Comparison of ENCODE assay signal across 11 cellular contexts in the genomic region with DNA sequence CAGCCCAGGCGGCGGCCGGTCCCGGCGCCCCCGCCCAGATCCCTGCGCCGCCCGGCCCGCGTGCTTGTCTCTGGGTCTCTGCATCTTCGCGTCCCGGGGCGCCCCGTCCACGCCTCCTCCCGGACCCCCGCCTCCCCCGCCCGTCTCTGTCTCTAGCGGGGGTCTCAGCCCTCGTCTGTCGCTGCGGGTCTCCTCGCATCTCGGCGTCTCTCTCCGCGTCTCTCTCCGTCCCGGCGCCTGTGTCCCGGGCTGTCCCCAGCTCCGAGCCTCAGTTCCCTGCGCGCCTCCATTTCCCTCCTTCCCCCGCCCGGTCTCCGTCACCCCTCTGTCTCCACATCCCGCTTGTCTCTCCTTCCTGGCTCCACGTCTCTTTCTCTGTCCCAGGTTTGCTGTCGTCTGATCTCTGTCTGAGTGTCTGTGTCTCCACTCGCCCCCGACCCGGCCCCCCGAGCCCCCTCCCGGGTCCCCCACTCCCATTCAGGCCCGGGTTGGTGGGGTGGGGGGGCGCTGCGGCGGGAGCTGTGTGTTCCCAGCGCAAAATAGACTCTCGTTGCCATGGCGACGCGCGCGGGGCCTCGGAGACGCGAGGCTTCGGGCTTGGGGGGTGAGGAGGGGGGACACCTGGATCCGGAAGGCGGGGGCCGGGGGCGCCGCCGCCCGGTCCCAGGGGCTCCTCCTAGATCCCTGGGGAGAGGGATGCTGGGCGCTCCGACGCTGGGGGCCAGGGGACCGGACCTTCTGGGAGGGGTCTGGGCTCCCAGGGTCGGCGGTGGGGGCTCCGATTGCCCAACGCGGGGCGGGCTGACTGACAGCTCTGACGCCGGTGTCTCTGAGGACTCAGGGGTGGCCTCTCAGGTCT. TPM values are rescaled to one million over a fixed set of nuclear protein-coding genes. Genes with fewer than 3 reads are reported as not detected.
A peak's percentile ranks its signal among the peaks of the same experiment; 100 is the strongest.
DNase-seq lines count a peak whose midpoint lies in the region; ATAC-seq and TF ChIP-seq lines count a peak whose summit lies in the region.
"Had no signal": no experiment of that assay in that cellular context is flagged by ENCODE, and none has a peak within 500 bp of the region (broad histone marks: within the 10 kb centered on the region; RNA-seq: fewer than 3 reads in every experiment).

No MANE protein-coding gene starts in this region.

- H3K9ac ChIP-seq in iPS-18a (ENCODE audit: low read length): peak overlapping the region; percentile 28

- H3K9me3 ChIP-seq in iPS-18a (ENCODE audit: control insufficient read depth, low read depth, low read length): no peaks in the 10 kb centered on the region

- peaks cover 11% of the 10 kb centered on the region for H3K27me3 Mint-ChIP-seq in activated B cell treated with CpG ODN at 0.5 μM for 24 hours

- POLR2A ChIA-PET in activated B cell treated with CpG ODN at 0.5 μM for 24 hours (lab: Charles Lee): interaction anchor here (2.2 kb wide), 1 partner anchor 44 kb away, joined by 7 read pairs; the partner anchor contains the start of gene UBE2S

- no peak overlapping the region for H3K27ac Mint-ChIP-seq in activated B cell treated with CpG ODN at 0.5 μM for 24 hours

- ATAC-seq in activated B cell treated with CpG ODN at 0.5 μM for 24 hours (ENCODE audit: low read depth) (peak; percentile 35), GM21528 (IDR thresholded peaks at IDR 0.05; ENCODE audit: low FRiP score, unreplicated experiment) (no peak)

- H3K27me3 ChIP-seq in iPS-18a (ENCODE audit: control insufficient read depth, insufficient read depth, low read length): peaks cover 59% of the 10 kb centered on the region

- peaks cover 14% of the 10 kb centered on the region for H3K36me3 Mint-ChIP-seq in activated B cell treated with CpG ODN at 0.5 μM for 24 hours (ENCODE audit: low read depth)

- H3K9me3 Mint-ChIP-seq in activated B cell treated with CpG ODN at 0.5 μM for 24 hours: no peaks in the 10 kb centered on the region

- H3K4me3 ChIP-seq in iPS-18a (ENCODE audit: low read length): peak overlapping the region; percentile 39

- H3K27ac ChIP-seq in iPS-18a (ENCODE audit: low read length) (no peak overlapping the region), temporal lobe (ENCODE audit: low read depth, low read length) (peak overlapping the region; percentile 80)
- H3K27ac ChIP-seq: skin epidermis had no signal

- intact Hi-C loops in activated B cell treated with CpG ODN at 0.5 μM for 24 hours (cut with micrococcal nuclease): no loop called here

- H3K4me1 Mint-ChIP-seq in activated B cell treated with CpG ODN at 0.5 μM for 24 hours: peaks cover 20% of the 10 kb centered on the region

- TF ChIP-seq CTCF in activated B cell treated with CpG ODN at 0.5 μM for 24 hours (IDR thresholded peaks at IDR 0.05): no peak

- peak overlapping the region; percentile 77 for H3K4me3 Mint-ChIP-seq in activated B cell treated with CpG ODN at 0.5 μM for 24 hours

- CTCF ChIA-PET in activated B cell treated with CpG ODN at 0.5 μM for 24 hours (lab: Charles Lee): no interaction called here

- H3K36me3 ChIP-seq in iPS-18a (ENCODE audit: control insufficient read depth, low read depth, low read length): no peaks in the 10 kb centered on the region

- DNase-seq in activated T-cell treated with anti-CD3 and anti-CD28 coated beads, Interleukin-2, amount 50 U/mL, for 1 hour: peak; percentile 44
- no peak for DNase-seq in activated T-cell treated with anti-CD3 and anti-CD28 coated beads for 4 hours
- no peak for DNase-seq in activated B cell treated with CpG ODN at 0.5 μM for 24 hours
- DNase-seq in GM03348 (ENCODE audit: low spot score): no peak
- no peak for DNase-seq in NCI-H446 (lab: John Stamatoyannopoulos, UW)
- DNase-seq: GF-D8 had no signal

- H3K4me1 ChIP-seq in iPS-18a (ENCODE audit: control insufficient read depth, low read depth, low read length): no peaks in the 10 kb centered on the region

RNA-seq across cellular contexts. Expression of gene SHISA7, which starts 8.7 kb away (rescaled TPM):
- total RNA-seq in activated B cell treated with CpG ODN at 0.5 μM for 24 hours (not detected in 2 replicates), temporal lobe (7.1 TPM)
- total RNA-seq: T-helper 1 cell treated with Interleukin-12 subunit alpha and Interleukin-12 subunit beta and Interleukin-4 antibody, amounts not matched to agents 30 ng/mL and 1 ng/mL, for 36 hours had no signal

RNA-seq across cellular contexts. Expression of gene ISOC2, which starts 9.7 kb away (rescaled TPM):
- total RNA-seq in activated B cell treated with CpG ODN at 0.5 μM for 24 hours (28.7 and 29.0 TPM in 2 replicates), temporal lobe (6.9 TPM)

RNA-seq across cellular contexts. Expression of gene C19orf85, which starts 12.8 kb away (rescaled TPM):
- total RNA-seq in activated B cell treated with CpG ODN at 0.5 μM for 24 hours (not detected in 2 replicates), temporal lobe (not detected)
- total RNA-seq: T-helper 1 cell treated with Interleukin-12 subunit alpha and Interleukin-12 subunit beta and Interleukin-4 antibody, amounts not matched to agents 30 ng/mL and 1 ng/mL, for 36 hours had no signal

RNA-seq across cellular contexts. Expression of gene ZNF628, which starts 24.7 kb away (rescaled TPM):
- total RNA-seq in activated B cell treated with CpG ODN at 0.5 μM for 24 hours: 10.4 and 12.7 TPM in 2 replicates
- total RNA-seq in temporal lobe: 0.49 TPM

RNA-seq across cellular contexts. Expression of gene NAT14, which starts 33.2 kb away (rescaled TPM):
- total RNA-seq in activated B cell treated with CpG ODN at 0.5 μM for 24 hours (10.9 and 13.8 TPM in 2 replicates), temporal lobe (15.5 TPM)
